ENCODE assay signal across 1 cellular context in genomic region chr16:50520451-50521245, GRCh38.
A peak's percentile ranks its signal among the peaks of the same experiment; 100 is the strongest.
TF ChIP-seq lines count a peak whose summit lies in the region.

No MANE protein-coding gene starts in this region.

TF ChIP-seq in HepG2, 621 proteins besides CTCF, POLR2A, EP300 and RAD21 (continued from another document and continues in another):
- no peak for TF ChIP-seq ZNF142 (CRISPR knock-in tag; IDR thresholded peaks at IDR 0.05)
- TF ChIP-seq ARNT (IDR thresholded peaks at IDR 0.05), result peak; percentile 90; the same call in 1 of the 2 replicates
- TF ChIP-seq ZNF639 (CRISPR knock-in tag; conservative IDR thresholded peaks at IDR 0.05), result peak; percentile 65; the same call in 1 of the 2 replicates
- no peak for TF ChIP-seq ZNF577 (CRISPR knock-in tag; IDR thresholded peaks at IDR 0.05; ENCODE audit: borderline replicate concordance, low read depth)
- TF ChIP-seq MIER3 (CRISPR knock-in tag; IDR thresholded peaks at IDR 0.05; ENCODE audit: borderline replicate concordance), result peak; percentile 90; the same call in 1 of the 2 replicates
- TF ChIP-seq IRF2 (CRISPR knock-in tag; IDR thresholded peaks at IDR 0.05), result peak; percentile 94
- TF ChIP-seq ZNF282 (IDR thresholded peaks at IDR 0.05; ENCODE audit: partially characterized antibody), result no peak
- no peak for TF ChIP-seq DMTF1 (CRISPR knock-in tag; IDR thresholded peaks at IDR 0.05)
- no peak for TF ChIP-seq RFX5 (IDR thresholded peaks at IDR 0.05; ENCODE audit: low read depth, low read length)
- no peak for TF ChIP-seq HOXA9 (CRISPR knock-in tag; IDR thresholded peaks at IDR 0.05; ENCODE audit: borderline replicate concordance)
- TF ChIP-seq MED13 (CRISPR knock-in tag; IDR thresholded peaks at IDR 0.05), result peak; percentile 98
- TF ChIP-seq ZNF660 (CRISPR knock-in tag; IDR thresholded peaks at IDR 0.05; ENCODE audit: borderline replicate concordance, low read depth), result no peak
- no peak for TF ChIP-seq ZFP36 (IDR thresholded peaks at IDR 0.05; ENCODE audit: borderline replicate concordance, low read depth, low read length, partially characterized antibody)
- no peak for TF ChIP-seq ZNF18 (CRISPR knock-in tag; IDR thresholded peaks at IDR 0.05; ENCODE audit: insufficient replicate concordance)
- no peak for TF ChIP-seq PREB (CRISPR knock-in tag; IDR thresholded peaks at IDR 0.05)
- no peak for TF ChIP-seq ZNF709 (CRISPR knock-in tag; IDR thresholded peaks at IDR 0.05)
- peak; percentile 94 for TF ChIP-seq ZNF746 (CRISPR knock-in tag; IDR thresholded peaks at IDR 0.05)
- peak; percentile 92; the same call in 1 of the 2 replicates for TF ChIP-seq SKIL (CRISPR knock-in tag; IDR thresholded peaks at IDR 0.05; ENCODE audit: borderline replicate concordance)
- peak; percentile 96 for TF ChIP-seq TARDBP (CRISPR knock-in tag; IDR thresholded peaks at IDR 0.05)
- TF ChIP-seq HBP1 (CRISPR knock-in tag; IDR thresholded peaks at IDR 0.05; ENCODE audit: low read depth), result 0 out of 2 replicates have a peak, but pooled peaks have one; percentile 27
- TF ChIP-seq CEBPG (CRISPR knock-in tag; IDR thresholded peaks at IDR 0.05), result peak; percentile 74
- TF ChIP-seq MNT (IDR thresholded peaks at IDR 0.05), result no peak
- TF ChIP-seq FLYWCH1 (CRISPR knock-in tag; IDR thresholded peaks at IDR 0.05), result no peak
- TF ChIP-seq NFKB2 (CRISPR knock-in tag; IDR thresholded peaks at IDR 0.05; ENCODE audit: borderline replicate concordance), result peak; percentile 72; the same call in 1 of the 2 replicates
- no peak for TF ChIP-seq NR3C1 (CRISPR knock-in tag; IDR thresholded peaks at IDR 0.05)
- no peak for TF ChIP-seq ZNF160 (CRISPR knock-in tag; IDR thresholded peaks at IDR 0.05)
- no peak for TF ChIP-seq SMARCE1 (IDR thresholded peaks at IDR 0.05; ENCODE audit: borderline replicate concordance)
- peak; percentile 64; the same call in 1 of the 2 replicates for TF ChIP-seq ZFP1 (CRISPR knock-in tag; IDR thresholded peaks at IDR 0.05)
- peak; percentile 35; the same call in 1 of the 2 replicates for TF ChIP-seq SMYD3 (CRISPR knock-in tag; IDR thresholded peaks at IDR 0.05)
- no peak for TF ChIP-seq IRX3 (CRISPR knock-in tag; IDR thresholded peaks at IDR 0.05; ENCODE audit: borderline replicate concordance, low read depth)
- peak; percentile 95 for TF ChIP-seq FOXO1 (CRISPR knock-in tag; IDR thresholded peaks at IDR 0.05)
- TF ChIP-seq PCBP1 (IDR thresholded peaks at IDR 0.05; ENCODE audit: borderline replicate concordance, low read depth, low read length), result no peak
- TF ChIP-seq ZMAT3 (CRISPR knock-in tag; conservative IDR thresholded peaks at IDR 0.05), result peak; percentile 91
- no peak for TF ChIP-seq ATM (IDR thresholded peaks at IDR 0.05; ENCODE audit: borderline replicate concordance)
- no peak for TF ChIP-seq FUBP1 (CRISPR knock-in tag; IDR thresholded peaks at IDR 0.05; ENCODE audit: borderline replicate concordance)
- TF ChIP-seq ZNF468 (CRISPR knock-in tag; IDR thresholded peaks at IDR 0.05), result no peak
- TF ChIP-seq HOXD1 (CRISPR knock-in tag; IDR thresholded peaks at IDR 0.05), result peak; percentile 25; the same call in 1 of the 2 replicates
- TF ChIP-seq PHB2 (IDR thresholded peaks at IDR 0.05; ENCODE audit: partially characterized antibody), result no peak
- TF ChIP-seq SNAPC2 (CRISPR knock-in tag; IDR thresholded peaks at IDR 0.05), result peak; percentile 58; the same call in 1 of the 2 replicates
- no peak for TF ChIP-seq ZNF605 (CRISPR knock-in tag; IDR thresholded peaks at IDR 0.05)
